Comparison of ENCODE assay signal across 25 cellular contexts in the genomic region with DNA sequence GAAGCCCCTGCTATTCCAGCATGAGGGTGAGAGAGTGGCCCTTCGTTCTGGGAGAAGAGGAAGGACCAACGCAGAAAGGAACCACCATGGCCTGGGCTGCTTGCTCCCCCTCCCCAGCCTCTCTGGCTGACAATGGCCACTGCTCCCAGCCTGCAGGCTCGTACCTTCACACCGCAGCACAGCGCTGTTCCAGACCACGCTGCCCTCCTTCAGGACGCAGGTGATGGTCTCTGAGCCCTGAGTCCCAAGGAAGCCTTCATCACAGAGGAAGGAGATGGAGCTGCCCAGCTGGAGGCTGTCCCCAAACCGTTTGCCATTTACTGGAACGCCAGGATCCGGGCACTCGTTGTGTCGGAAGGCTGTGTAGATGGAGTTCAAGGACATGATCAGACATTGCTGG.
"Had no signal": no experiment of that assay in that cellular context is flagged by ENCODE, and none has a peak within 500 bp of the region (broad histone marks: within the 10 kb centered on the region; RNA-seq: fewer than 3 reads in every experiment).

No MANE protein-coding gene starts in this region.

- H3K27ac Mint-ChIP-seq: effector memory CD8-positive, alpha-beta T cell; endodermal cell; immature natural killer cell; mesothelial cell of epicardium had no signal

- H3K4me3 Mint-ChIP-seq: effector memory CD8-positive, alpha-beta T cell; endodermal cell; immature natural killer cell; mesothelial cell of epicardium; naive B cell had no signal

- ATAC-seq: effector memory CD8-positive, alpha-beta T cell; esophagus mucosa; gastrocnemius medialis; heart right ventricle; left cardiac atrium; left lung; left ventricle myocardium superior; lower lobe of right lung; mucosa of descending colon had no signal

- H3K36me3 Mint-ChIP-seq: immature natural killer cell, mesothelial cell of epicardium, naive B cell had no signal

- H3K9me3 Mint-ChIP-seq: effector memory CD8-positive, alpha-beta T cell; endodermal cell; immature natural killer cell; mesothelial cell of epicardium had no signal

- H3K4me1 Mint-ChIP-seq: immature natural killer cell, mesothelial cell of epicardium, naive B cell had no signal

- DNase-seq: colonic mucosa; dermis blood vessel endothelial cell; dorsolateral prefrontal cortex; effector CD8-positive, alpha-beta T cell; effector memory CD8-positive, alpha-beta T cell; endodermal cell; erythroblast; esophagus squamous epithelium; foreskin fibroblast; foreskin melanocyte; gastrocnemius medialis; glutamatergic neuron; head of caudate nucleus; heart right ventricle; hippocampal formation; immature natural killer cell; left cardiac atrium; left lung; left ventricle myocardium superior; lower lobe of right lung; mesenchymal stem cell; mucosa of descending colon; naive B cell had no signal
